Comparison of ENCODE assay signal across 21 cellular contexts in genomic region chr7:118349604-118350003, GRCh38.
DNase-seq lines count a peak whose midpoint lies in the region; ATAC-seq, FAIRE-seq and TF ChIP-seq lines count a peak whose summit lies in the region.
"Had no signal": no experiment of that assay in that cellular context is flagged by ENCODE, and none has a peak within 500 bp of the region (broad histone marks: within the 10 kb centered on the region; RNA-seq: fewer than 3 reads in every experiment).

No MANE protein-coding gene starts in this region.

- no peak overlapping the region for H2BK12ac ChIP-seq in mesenchymal stem cell (ENCODE audit: low read length in 2 of 2)

- H3K36me3 ChIP-seq in DND-41 (ENCODE audit: insufficient read depth, low read length) (no peaks in the 10 kb centered on the region), Loucy (ENCODE audit: insufficient read depth, low read length) (no peaks in the 10 kb centered on the region), mesenchymal stem cell (ENCODE audit: control insufficient read depth in 1 of 2, insufficient read depth in 2 of 2, low read depth in 1 of 2, low read length in 2 of 2) (no peaks in the 10 kb centered on the region), kidney (ENCODE audit: control insufficient read depth in 1 of 2, insufficient read depth in 2 of 2, low read length in 2 of 2) (no peaks in the 10 kb centered on the region), lower lobe of right lung (no peaks in the 10 kb centered on the region)
- H3K36me3 ChIP-seq: MG63 had no signal

- TF ChIP-seq CTCF in DND-41 (IDR thresholded peaks at IDR 0.05; ENCODE audit: borderline replicate concordance, extremely low read depth, low read length, poor library complexity, severe bottlenecking) (no peak), Loucy (conservative IDR thresholded peaks at IDR 0.05; ENCODE audit: low read length) (no peak), kidney (IDR thresholded peaks at IDR 0.05; ENCODE audit: borderline replicate concordance, extremely low read depth, insufficient read depth) (no peak), lower lobe of right lung (IDR thresholded peaks at IDR 0.05) (no peak)

- H2BK120ac ChIP-seq in mesenchymal stem cell (ENCODE audit: low read depth, low read length) = no peak overlapping the region

- H3K27ac ChIP-seq in DND-41 (ENCODE audit: low read length) = peak overlapping the region; percentile 33; the same call in 1 of the 2 replicates
- no peak overlapping the region for H3K27ac ChIP-seq in mesenchymal stem cell (ENCODE audit: low read length, poor library complexity, severe bottlenecking)
- no peak overlapping the region for H3K27ac ChIP-seq in kidney (ENCODE audit: low read depth in 2 of 2, low read length in 2 of 2)
- no peak overlapping the region for H3K27ac ChIP-seq in lower lobe of right lung
- H3K27ac ChIP-seq: A549 had no signal

- H3K9me3 ChIP-seq in DND-41 (ENCODE audit: insufficient read depth, low read length, severe bottlenecking) (peaks cover under 1% of the 10 kb centered on the region), Loucy (ENCODE audit: insufficient read depth, low read depth, low read length) (no peaks in the 10 kb centered on the region), mesenchymal stem cell (ENCODE audit: control insufficient read depth, low read length) (no peaks in the 10 kb centered on the region), kidney (ENCODE audit: control insufficient read depth in 1 of 2, low read length in 2 of 2) (no peaks in the 10 kb centered on the region), lower lobe of right lung (no peaks in the 10 kb centered on the region)
- H3K9me3 ChIP-seq: A549, MG63 had no signal

- no peak overlapping the region for H3K14ac ChIP-seq in mesenchymal stem cell (ENCODE audit: low read length in 2 of 2)

- no CpG with 5 or more reads among the region's 1 CpG for WGBS in mesenchymal stem cell

- H2AFZ ChIP-seq in DND-41 (ENCODE audit: low read depth, low read length) (no peak overlapping the region), Loucy (ENCODE audit: low read length) (no peak overlapping the region), mesenchymal stem cell (ENCODE audit: low read depth, low read length) (no peak overlapping the region)

- no peak overlapping the region for H3K23ac ChIP-seq in mesenchymal stem cell (ENCODE audit: low read length in 2 of 2)

- H3K9me2 ChIP-seq in Loucy (replicated peaks; ENCODE audit: low read depth, low read length) = no peaks in the 10 kb centered on the region

- H4K20me1 ChIP-seq in DND-41 (ENCODE audit: insufficient read depth, low read length) = no peaks in the 10 kb centered on the region
- no peaks in the 10 kb centered on the region for H4K20me1 ChIP-seq in Loucy (ENCODE audit: insufficient read depth, low read length, poor library complexity, severe bottlenecking)

- H3K79me1 ChIP-seq in mesenchymal stem cell (replicated peaks; ENCODE audit: low read length, poor library complexity, severe bottlenecking) = no peaks in the 10 kb centered on the region

- no peak overlapping the region for H3K4ac ChIP-seq in mesenchymal stem cell (ENCODE audit: low read depth in 1 of 2, low read length in 2 of 2)

- H3K9ac ChIP-seq in DND-41 (ENCODE audit: low read depth, low read length) = no peak overlapping the region
- H3K9ac ChIP-seq in Loucy (ENCODE audit: low read depth, low read length, poor library complexity, severe bottlenecking) = no peak overlapping the region
- H3K9ac ChIP-seq in mesenchymal stem cell (ENCODE audit: low read length) = no peak overlapping the region
- H3K9ac ChIP-seq in kidney (ENCODE audit: low read length in 2 of 2) = no peak overlapping the region

- no peak for FAIRE-seq in kidney (lab: Jason Lieb, UNC)
- FAIRE-seq: A549, GM12878 had no signal

- H3K27me3 ChIP-seq in DND-41 (ENCODE audit: insufficient read depth, low read length, poor library complexity) = no peaks in the 10 kb centered on the region
- H3K27me3 ChIP-seq in Loucy (ENCODE audit: insufficient read depth, low read length, poor library complexity, severe bottlenecking) = no peaks in the 10 kb centered on the region
- no peaks in the 10 kb centered on the region for H3K27me3 ChIP-seq in mesenchymal stem cell (ENCODE audit: control insufficient read depth in 1 of 2, insufficient read depth in 1 of 2, low read length in 2 of 2)
- no peaks in the 10 kb centered on the region for H3K27me3 ChIP-seq in lower lobe of right lung (ENCODE audit: low read depth)
- H3K27me3 ChIP-seq: MG63 had no signal

- no peak overlapping the region for H2BK15ac ChIP-seq in mesenchymal stem cell (ENCODE audit: low read depth, poor library complexity, severe bottlenecking)

- ATAC-seq in DND-41 (ENCODE audit: insufficient read depth, low read depth) (peak; percentile 52; the same call in 2 of the 3 replicates), GM19351 (IDR thresholded peaks at IDR 0.05; ENCODE audit: unreplicated experiment) (peak; percentile 33), lower lobe of right lung (no peak)
- ATAC-seq: A549 had no signal

- no peak overlapping the region for H4K91ac ChIP-seq in mesenchymal stem cell (ENCODE audit: low read length)

- H2BK5ac ChIP-seq in mesenchymal stem cell (ENCODE audit: low read depth, low read length, poor library complexity, severe bottlenecking) = no peak overlapping the region

- H3K4me3 ChIP-seq in DND-41 (ENCODE audit: low read depth in 1 of 2, low read length in 2 of 2) (no peak overlapping the region), Loucy (ENCODE audit: low read length, poor library complexity, severe bottlenecking) (no peak overlapping the region), mesenchymal stem cell (ENCODE audit: insufficient read depth in 1 of 2, low read depth in 1 of 2, low read length in 2 of 2) (no peak overlapping the region), kidney (ENCODE audit: low read length in 2 of 2) (no peak overlapping the region), lower lobe of right lung (no peak overlapping the region)
- H3K4me3 ChIP-seq: A549, GM12878, MG63 had no signal

- no peak overlapping the region for H4K8ac ChIP-seq in mesenchymal stem cell (ENCODE audit: low read length)

- H3K79me2 ChIP-seq in DND-41 (ENCODE audit: insufficient read depth, low read length) = no peaks in the 10 kb centered on the region
- no peaks in the 10 kb centered on the region for H3K79me2 ChIP-seq in Loucy (ENCODE audit: insufficient read depth, low read length)

- intact Hi-C loops in kidney (cut with DNase I) = no loop called here
- intact Hi-C loops in lower lobe of right lung (cut with DNase I) = no loop called here

- no peaks in the 10 kb centered on the region for H3F3A ChIP-seq in Loucy (ENCODE audit: low read depth)

- H3K4me2 ChIP-seq in DND-41 (ENCODE audit: insufficient read depth, low read length) (no peak overlapping the region), Loucy (ENCODE audit: low read depth, low read length, poor library complexity, severe bottlenecking) (peak overlapping the region; percentile 29), mesenchymal stem cell (ENCODE audit: low read length, poor library complexity, severe bottlenecking) (no peak overlapping the region)
- H3K4me2 ChIP-seq: A549 had no signal

- H3K18ac ChIP-seq in mesenchymal stem cell (ENCODE audit: low read depth in 1 of 2, low read length in 2 of 2) = no peak overlapping the region

- H2AK5ac ChIP-seq in mesenchymal stem cell (ENCODE audit: low read length, severe bottlenecking) = no peak overlapping the region

- DNase-seq in DND-41 = no peak
- DNase-seq in glomerular visceral epithelial cell (ENCODE audit: extremely low spot score) = peak; percentile 6
- DNase-seq in mesenchymal stem cell = no peak
- DNase-seq in kidney = no peak
- DNase-seq in lower lobe of right lung = no peak
- DNase-seq: CD4-positive, CD25-positive, alpha-beta regulatory T cell; DMS79; H9; HFFc6; Kasumi-1; MG63; NCI-H1417; NCI-H1694 treated with DMSO at 0.1 percent for 48 hours; NCI-H2081 treated with DMSO at 0.1 percent for 48 hours; NCI-H2171 treated with DMSO at 0.1 percent for 48 hours; NCI-H526; SHP77 had no signal

- H3K4me1 ChIP-seq in DND-41 (ENCODE audit: insufficient read depth, low read length) (peaks cover 27% of the 10 kb centered on the region), Loucy (ENCODE audit: insufficient read depth, low read length, poor library complexity, severe bottlenecking) (peaks cover 20% of the 10 kb centered on the region), mesenchymal stem cell (ENCODE audit: control insufficient read depth, insufficient read depth, low read depth, low read length) (no peaks in the 10 kb centered on the region), kidney (ENCODE audit: control insufficient read depth in 1 of 2, insufficient read depth in 1 of 2, low read depth in 1 of 2, low read length in 2 of 2) (no peaks in the 10 kb centered on the region), lower lobe of right lung (no peaks in the 10 kb centered on the region)
- H3K4me1 ChIP-seq: A549 had no signal

Comparison
In these comparisons a context has a peak if more than half of its experiments do, and no peak if none do; other contexts are left out.
1. ATAC-seq: peak in DND-41 (single experiment) and GM19351 (single experiment); none in lower lobe of right lung (0 of 2).